ENCODE assay signal across 8 cellular contexts in the genomic region with DNA sequence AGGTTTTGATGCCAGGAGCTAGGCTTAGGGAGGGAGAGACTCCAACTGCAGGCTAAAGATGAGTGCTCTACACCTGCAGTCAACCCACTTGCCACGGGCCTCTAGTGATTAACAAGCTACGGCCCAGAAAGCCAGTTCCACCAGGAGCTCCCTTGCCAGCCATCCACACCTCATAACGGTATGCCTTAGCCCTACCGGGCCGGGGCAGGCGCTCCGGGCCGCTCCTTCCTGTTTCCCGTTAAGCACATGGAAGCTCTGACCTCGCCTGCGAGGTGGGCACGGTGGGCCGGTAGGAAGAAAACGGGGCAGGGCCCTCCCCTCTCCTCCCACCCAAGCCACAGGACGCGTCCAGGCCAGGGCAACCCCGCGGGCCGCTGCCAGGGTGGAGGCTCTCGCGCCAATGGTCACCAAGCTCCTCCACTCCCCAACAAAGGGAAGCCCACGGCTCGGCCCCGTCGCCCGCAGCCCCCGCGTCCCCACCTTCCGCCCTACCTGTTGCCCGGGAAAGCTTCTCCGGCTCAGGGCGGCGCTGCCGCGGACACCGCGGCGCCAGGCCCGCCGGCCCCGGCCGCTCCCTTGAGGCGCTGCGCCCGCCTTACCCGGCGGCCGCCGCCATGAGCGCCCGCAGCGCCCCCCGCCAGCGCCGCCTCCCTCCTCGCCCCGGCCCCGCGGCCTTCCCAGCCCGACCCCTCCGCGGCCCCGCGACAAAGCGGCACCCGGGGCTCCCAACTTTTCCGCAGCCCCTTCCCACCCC. TPM values are rescaled to one million over a fixed set of nuclear protein-coding genes. Genes with fewer than 3 reads are reported as not detected.
DNase-seq lines count a peak whose midpoint lies in the region; ATAC-seq, FAIRE-seq and TF ChIP-seq lines count a peak whose summit lies in the region.

No MANE protein-coding gene starts in this region.

- peak overlapping the region; percentile 98 for H3K9ac ChIP-seq in BLaER1
- H3K9ac ChIP-seq in K562 (ENCODE audit: insufficient read depth in 1 of 2, low read depth in 2 of 2, low read length in 2 of 2) = peak overlapping the region; percentile 88 to 93
- H3K9ac ChIP-seq in iPS-15b (ENCODE audit: low read depth, low read length) = peak overlapping the region; percentile 48

- H4K20me1 ChIP-seq in BLaER1 = peaks cover 49% of the 10 kb centered on the region
- peaks cover 30% of the 10 kb centered on the region for H4K20me1 ChIP-seq in K562 (replicated peaks; ENCODE audit: control insufficient read depth, insufficient read depth, low read length)

- no peaks in the 10 kb centered on the region for H3K27me3 Mint-ChIP-seq in T-helper 1 cell treated with Interleukin-12 subunit alpha and Interleukin-12 subunit beta and Interleukin-4 antibody, amounts not matched to agents 30 μg/mL and 1 μg/mL, for 36 hours (ENCODE audit: low read depth)

- no peak for TF ChIP-seq EP300 in K562 (IDR thresholded peaks at IDR 0.05; ENCODE audit: low read length)

- no peaks in the 10 kb centered on the region for H3K27me3 ChIP-seq in BLaER1
- H3K27me3 ChIP-seq in HL-60 (ENCODE audit: insufficient read depth, poor library complexity, severe bottlenecking) = no peaks in the 10 kb centered on the region
- H3K27me3 ChIP-seq in K562 (ENCODE audit: control insufficient read depth in 2 of 2, insufficient read depth in 2 of 2, low read length in 2 of 2) = no peaks in the 10 kb centered on the region
- no peaks in the 10 kb centered on the region for H3K27me3 ChIP-seq in iPS-15b (ENCODE audit: control insufficient read depth, insufficient read depth, low read length)
- no peaks in the 10 kb centered on the region for H3K27me3 ChIP-seq in spleen (replicated peaks in 1 of 7)

- DNase-seq in HL-60 (ENCODE audit: low read depth in 1 of 2, low spot score in 1 of 2) = peak in 1 of 2 experiments; percentile 57
- peak in 2 of 4 experiments; percentile 40 to 62 for DNase-seq in K562 (ENCODE audit: extremely low read depth in 1 of 4, low spot score in 3 of 4)
- peak; percentile 90 for DNase-seq in spleen

- no peak for TF ChIP-seq CTCF in HL-60 (IDR thresholded peaks at IDR 0.05; ENCODE audit: insufficient read depth, low read length)
- TF ChIP-seq CTCF in K562 (IDR thresholded peaks at IDR 0.05 in 2 of 3, conservative IDR thresholded peaks at IDR 0.05 in 1 of 3; ENCODE audit: insufficient read depth in 2 of 3, low read depth in 1 of 3, low read length in 3 of 3) = no peak
- TF ChIP-seq CTCF in spleen (IDR thresholded peaks at IDR 0.05 in 8 of 11, conservative IDR thresholded peaks at IDR 0.05 in 3 of 11) = peak in 1 of 11 experiments; percentile 16

- ATAC-seq in GM19395 (IDR thresholded peaks at IDR 0.05; ENCODE audit: unreplicated experiment) (peak; percentile 39), K562 (peak; percentile 2; the same call in 2 of the 3 replicates), GM21786 (IDR thresholded peaks at IDR 0.05; ENCODE audit: unreplicated experiment) (no peak)

- no peak for FAIRE-seq in K562 (lab: Jason Lieb, UNC)

- TF ChIP-seq POLR2A in K562 (conservative IDR thresholded peaks at IDR 0.05) = no peak
- no peak for TF ChIP-seq POLR2A in spleen (IDR thresholded peaks at IDR 0.05)

- intact Hi-C loops in K562 (cut with micrococcal nuclease) (loop anchor here (10.0 kb wide), 1 partner anchor 359 kb away; no protein-coding TSS in a partner anchor), spleen (cut with DNase I; ENCODE audit: low total_unique reads) (loop anchor here (10.0 kb wide), 1 partner anchor 49 kb away; a partner anchor contains a TSS)

- H3K4me3 ChIP-seq in BLaER1 (peak overlapping the region; percentile 97), HL-60 (replicated peaks; ENCODE audit: insufficient read depth, low read length) (peak overlapping the region; percentile 89), K562 (peak overlapping the region; percentile 63), iPS-15b (ENCODE audit: low read depth, low read length) (peak overlapping the region; percentile 85), spleen (peak overlapping the region; percentile 67 to 90 (median 75))

- no peaks in the 10 kb centered on the region for H3K9me3 Mint-ChIP-seq in T-helper 1 cell treated with Interleukin-12 subunit alpha and Interleukin-12 subunit beta and Interleukin-4 antibody, amounts not matched to agents 30 μg/mL and 1 μg/mL, for 36 hours

- H3K27ac ChIP-seq in BLaER1 (peak overlapping the region; percentile 97), HL-60 (replicated peaks) (peak overlapping the region; percentile 93), K562 (ENCODE audit: extremely low read depth, low read depth, low read length) (peak overlapping the region; percentile 95), spleen (peak overlapping the region; percentile 92 to 97 (median 96))

- in situ Hi-C loops in K562 (cut with MboI) = no loop called here

- H3K36me3 Mint-ChIP-seq in T-helper 1 cell treated with Interleukin-12 subunit alpha and Interleukin-12 subunit beta and Interleukin-4 antibody, amounts not matched to agents 30 μg/mL and 1 μg/mL, for 36 hours (ENCODE audit: low read depth) = peaks cover 7% of the 10 kb centered on the region

- peaks cover 77% of the 10 kb centered on the region for H3K79me2 ChIP-seq in K562 (ENCODE audit: control insufficient read depth, insufficient read depth, low read length)

- H2AFZ ChIP-seq in K562 (ENCODE audit: low read depth, low read length) = no peak overlapping the region

- H3K4me2 ChIP-seq in BLaER1 = peak overlapping the region; percentile 100
- H3K4me2 ChIP-seq in K562 (ENCODE audit: insufficient read depth, low read length) = peak overlapping the region; percentile 92

- peaks cover 73% of the 10 kb centered on the region for H3K4me1 ChIP-seq in BLaER1
- peaks cover 52 to 65% of the 10 kb centered on the region in 2 experiments for H3K4me1 ChIP-seq in K562 (replicated peaks in 1 of 2; ENCODE audit: control insufficient read depth in 2 of 2, insufficient read depth in 2 of 2, low read length in 2 of 2)
- H3K4me1 ChIP-seq in iPS-15b (ENCODE audit: control insufficient read depth, insufficient read depth, low read length) = peaks cover 51% of the 10 kb centered on the region
- H3K4me1 ChIP-seq in spleen = peaks cover 44 to 88% (median 79%) of the 10 kb centered on the region in 6 donors

- peaks cover 24% of the 10 kb centered on the region for H3K36me3 ChIP-seq in BLaER1
- H3K36me3 ChIP-seq in K562 (ENCODE audit: control insufficient read depth, insufficient read depth, low read length) = peaks cover 36% of the 10 kb centered on the region; the same call in 2 of the 3 replicates
- peaks cover 6% of the 10 kb centered on the region for H3K36me3 ChIP-seq in iPS-15b (ENCODE audit: control insufficient read depth, insufficient read depth, low read length)
- H3K36me3 ChIP-seq in spleen = peaks cover 0 to 4% (median 2%) of the 10 kb centered on the region in 6 donors

- WGBS in K562 (ENCODE audit: insufficient coverage, low coverage, missing lambda C conversion rate) = 1% methylated on average over 30 of the region's 67 CpGs
- 0 to 4% (median 1%) methylated on average over 32 to 67 of the region's 67 CpGs for WGBS in spleen, 5 donors

- CTCF ChIA-PET in K562 (lab: Yijun Ruan, JAX; ENCODE audit: low intra/inter-chr PET ratio) = no interaction called here

- BruUV-seq in K562 (replicated peaks; lab: Mats Ljungman, UMichigan) = no TSS peak

- POLR2A ChIA-PET in K562 (lab: Yijun Ruan, JAX) = interaction anchor here (0.6 to 4.3 kb wide), 11 partner anchors 10 to 429 kb away, joined by 3 to 58 read pairs (median 4); a partner anchor contains a TSS

- H3K27ac Mint-ChIP-seq in T-helper 1 cell treated with Interleukin-12 subunit alpha and Interleukin-12 subunit beta and Interleukin-4 antibody, amounts not matched to agents 30 μg/mL and 1 μg/mL, for 36 hours = peak overlapping the region; percentile 66

- H3K4me1 Mint-ChIP-seq in T-helper 1 cell treated with Interleukin-12 subunit alpha and Interleukin-12 subunit beta and Interleukin-4 antibody, amounts not matched to agents 30 μg/mL and 1 μg/mL, for 36 hours (ENCODE audit: low read depth) = peaks cover 49% of the 10 kb centered on the region

- peak overlapping the region; percentile 88 for H3K4me3 Mint-ChIP-seq in T-helper 1 cell treated with Interleukin-12 subunit alpha and Interleukin-12 subunit beta and Interleukin-4 antibody, amounts not matched to agents 30 μg/mL and 1 μg/mL, for 36 hours

- H3K9me1 ChIP-seq in K562 (ENCODE audit: control insufficient read depth, insufficient read depth, low read length) = peaks cover 5% of the 10 kb centered on the region

- TF ChIP-seq RAD21 in K562 (CRISPR knock-in tag; conservative IDR thresholded peaks at IDR 0.05 in 1 of 2, IDR thresholded peaks at IDR 0.05 in 1 of 2) = no peak

- H3K9me3 ChIP-seq in BLaER1 = no peaks in the 10 kb centered on the region
- H3K9me3 ChIP-seq in K562 (replicated peaks; ENCODE audit: control insufficient read depth, insufficient read depth, low read depth, low read length) = no peaks in the 10 kb centered on the region
- H3K9me3 ChIP-seq in iPS-15b (ENCODE audit: control insufficient read depth, insufficient read depth, low read length) = no peaks in the 10 kb centered on the region
- H3K9me3 ChIP-seq in spleen = no peaks in the 10 kb centered on the region

RNA-seq across cellular contexts. Expression of a gene that starts 0.6 kb away (rescaled TPM):
- 248 and 437 TPM in 2 replicates for total RNA-seq in K562 (2011; cell fraction: chromatin; rRNA removed; ENCODE audit: low replicate concordance)
- 367 and 410 TPM in 2 replicates for total RNA-seq in K562 (2011; cell fraction: nucleolus; rRNA removed)
- total RNA-seq in K562 (2011; cell fraction: nucleoplasm; rRNA removed) = 413 and 472 TPM in 2 replicates
- total RNA-seq in K562 (2014; rRNA removed) (103 and 124 TPM in 2 replicates), K562 (2014; rRNA removed; fragmentation: Illumina TruSeq; extraction: Trizol) (147 and 163 TPM in 2 replicates), K562 (2015; rRNA removed; fragmentation: Illumina TruSeq; extraction: Trizol) (127 and 129 TPM in 2 replicates), K562 (2021) (233 and 235 TPM in 2 replicates), spleen (100 to 1,000 TPM in 3 of 7 donors, 10 to 100 TPM in 4; 71.8 to 128 (median 98.1) TPM)
- polyA plus RNA-seq in K562 (2011; rRNA removed) (170 and 234 TPM in 2 replicates), K562 (2014; fragmentation: Illumina TruSeq; extraction: Trizol) (272 and 295 TPM in 2 replicates), K562 (2014; fragmentation: Nextera tagmentation; extraction: Ambion mirVana) (10 to 100 TPM; 23.4 to 30.0 TPM), K562 (2014; rRNA removed) (132 and 136 TPM in 2 replicates), spleen (10 to 100 TPM; 63.4 to 69.9 (median 65.1) TPM)
- 171 and 248 TPM in 2 replicates for polyA plus RNA-seq in K562 (2011; cell fraction: cytosol; rRNA removed)
- 320 and 498 TPM in 2 replicates for polyA plus RNA-seq in K562 (2011; cell fraction: nucleus; rRNA removed)
- 121 and 218 TPM in 2 replicates for polyA plus RNA-seq in K562 (2012)
- 208 and 219 TPM in 2 replicates for polyA minus RNA-seq in K562 (2011; rRNA and poly(A)+ RNA removed)
- polyA minus RNA-seq in K562 (2011; cell fraction: cytosol; rRNA and poly(A)+ RNA removed) = 96.4 and 123 TPM in 2 replicates
- polyA minus RNA-seq in K562 (2011; cell fraction: nucleus; rRNA and poly(A)+ RNA removed) = 53.7 and 99.9 TPM in 2 replicates

RNA-seq across cellular contexts. Expression of a gene that starts 8.1 kb away (rescaled TPM):
- 1.5 and 3.7 TPM in 2 replicates for total RNA-seq in K562 (2011; cell fraction: chromatin; rRNA removed; ENCODE audit: low replicate concordance)
- 1.6 and 1.7 TPM in 2 replicates for total RNA-seq in K562 (2011; cell fraction: nucleolus; rRNA removed)
- 1.1 and 1.2 TPM in 2 replicates for total RNA-seq in K562 (2011; cell fraction: nucleoplasm; rRNA removed)
- total RNA-seq in K562 (2014; rRNA removed) (0.36 and 0.49 TPM in 2 replicates), K562 (2014; rRNA removed; fragmentation: Illumina TruSeq; extraction: Trizol) (0.48 and 0.58 TPM in 2 replicates), K562 (2015; rRNA removed; fragmentation: Illumina TruSeq; extraction: Trizol) (0.87 and 1.1 TPM in 2 replicates), K562 (2021) (0.55 and 0.96 TPM in 2 replicates), spleen (under 1 TPM in 5 of 7 donors, not detected in 2; 0.13 to 0.92 (median 0.51) TPM)
- polyA plus RNA-seq in K562 (2011; rRNA removed) (0.88 and 1.6 TPM in 2 replicates), K562 (2014; fragmentation: Illumina TruSeq; extraction: Trizol) (0.79 and 1.1 TPM in 2 replicates), K562 (2014; fragmentation: Nextera tagmentation; extraction: Ambion mirVana) (under 1 TPM; 0.24 to 0.57 TPM), K562 (2014; rRNA removed) (0.56 and 1.2 TPM in 2 replicates), spleen (under 1 TPM; 0.12 to 0.32 (median 0.22) TPM)
- polyA plus RNA-seq in K562 (2011; cell fraction: cytosol; rRNA removed) = 1.3 and 3.2 TPM in 2 replicates
- 1.7 and 2.9 TPM in 2 replicates for polyA plus RNA-seq in K562 (2011; cell fraction: nucleus; rRNA removed)
- 2.6 and 3.4 TPM in 2 replicates for polyA plus RNA-seq in K562 (2012)
- 0.99 and 1.5 TPM in 2 replicates for polyA minus RNA-seq in K562 (2011; rRNA and poly(A)+ RNA removed)
- 1.2 TPM in 1 of 2 replicates, not detected in the other for polyA minus RNA-seq in K562 (2011; cell fraction: cytosol; rRNA and poly(A)+ RNA removed)
- polyA minus RNA-seq in K562 (2011; cell fraction: nucleus; rRNA and poly(A)+ RNA removed) = 1.2 and 1.3 TPM in 2 replicates

RNA-seq across cellular contexts. Expression of a gene that starts 32.7 kb away (rescaled TPM):
- 16.9 and 36.3 TPM in 2 replicates for total RNA-seq in K562 (2011; cell fraction: chromatin; rRNA removed; ENCODE audit: low replicate concordance)
- 15.0 and 17.3 TPM in 2 replicates for total RNA-seq in K562 (2011; cell fraction: nucleolus; rRNA removed)
- 15.4 and 19.2 TPM in 2 replicates for total RNA-seq in K562 (2011; cell fraction: nucleoplasm; rRNA removed)
- 6.0 and 8.2 TPM in 2 replicates for total RNA-seq in K562 (2014; rRNA removed)
- 5.6 TPM in 2 replicates for total RNA-seq in K562 (2014; rRNA removed; fragmentation: Illumina TruSeq; extraction: Trizol)
- total RNA-seq in K562 (2015; rRNA removed; fragmentation: Illumina TruSeq; extraction: Trizol) = 5.9 and 6.7 TPM in 2 replicates
- total RNA-seq in K562 (2021) = 8.6 and 9.8 TPM in 2 replicates
- polyA plus RNA-seq in K562 (2011; rRNA removed) = 4.3 and 5.4 TPM in 2 replicates
- 5.1 and 6.6 TPM in 2 replicates for polyA plus RNA-seq in K562 (2011; cell fraction: cytosol; rRNA removed)
- 12.9 and 19.3 TPM in 2 replicates for polyA plus RNA-seq in K562 (2011; cell fraction: nucleus; rRNA removed)
- polyA plus RNA-seq in K562 (2012) = 7.4 and 12.9 TPM in 2 replicates
- polyA plus RNA-seq in K562 (2014; fragmentation: Illumina TruSeq; extraction: Trizol) = 9.1 and 11.0 TPM in 2 replicates
- polyA plus RNA-seq in K562 (2014; fragmentation: Nextera tagmentation; extraction: Ambion mirVana) = 1 to 10 TPM in 1 of 2 experiments, under 1 TPM in 1; 0.49 to 1.4 TPM
- polyA plus RNA-seq in K562 (2014; rRNA removed) = 6.0 and 6.1 TPM in 2 replicates
- polyA minus RNA-seq in K562 (2011; rRNA and poly(A)+ RNA removed) = 5.2 and 7.1 TPM in 2 replicates
- polyA minus RNA-seq in K562 (2011; cell fraction: cytosol; rRNA and poly(A)+ RNA removed) = 6.5 and 7.9 TPM in 2 replicates
- 4.6 and 4.8 TPM in 2 replicates for polyA minus RNA-seq in K562 (2011; cell fraction: nucleus; rRNA and poly(A)+ RNA removed)
- total RNA-seq in spleen = 10 to 100 TPM; 23.8 to 51.1 (median 31.4) TPM
- polyA plus RNA-seq in spleen = 10 to 100 TPM in 1 of 3 donors, 1 to 10 TPM in 2; 3.3 to 10.4 (median 3.9) TPM

RNA-seq across cellular contexts. Expression of a gene that starts 34.2 kb away (rescaled TPM):
- 30.9 and 35.7 TPM in 2 replicates for total RNA-seq in K562 (2011; cell fraction: chromatin; rRNA removed; ENCODE audit: low replicate concordance)
- total RNA-seq in K562 (2011; cell fraction: nucleolus; rRNA removed) = 17.5 and 18.4 TPM in 2 replicates
- total RNA-seq in K562 (2011; cell fraction: nucleoplasm; rRNA removed) = 26.4 and 27.8 TPM in 2 replicates
- 20.8 and 24.8 TPM in 2 replicates for total RNA-seq in K562 (2014; rRNA removed)
- 23.1 and 25.4 TPM in 2 replicates for total RNA-seq in K562 (2014; rRNA removed; fragmentation: Illumina TruSeq; extraction: Trizol)
- 23.2 and 25.4 TPM in 2 replicates for total RNA-seq in K562 (2015; rRNA removed; fragmentation: Illumina TruSeq; extraction: Trizol)
- total RNA-seq in K562 (2021) = 26.2 and 26.6 TPM in 2 replicates
- polyA plus RNA-seq in K562 (2011; rRNA removed) = 48.3 and 49.9 TPM in 2 replicates
- 44.2 and 59.4 TPM in 2 replicates for polyA plus RNA-seq in K562 (2011; cell fraction: cytosol; rRNA removed)
- polyA plus RNA-seq in K562 (2011; cell fraction: nucleus; rRNA removed) = 25.7 and 33.3 TPM in 2 replicates
- 20.7 and 32.8 TPM in 2 replicates for polyA plus RNA-seq in K562 (2012)
- 33.7 and 43.4 TPM in 2 replicates for polyA plus RNA-seq in K562 (2014; fragmentation: Illumina TruSeq; extraction: Trizol)
- 10 to 100 TPM; 16.7 to 27.7 TPM for polyA plus RNA-seq in K562 (2014; fragmentation: Nextera tagmentation; extraction: Ambion mirVana)
- polyA plus RNA-seq in K562 (2014; rRNA removed) = 26.2 and 26.7 TPM in 2 replicates
- polyA minus RNA-seq in K562 (2011; rRNA and poly(A)+ RNA removed) = 46.5 and 49.2 TPM in 2 replicates
- 21.6 and 22.0 TPM in 2 replicates for polyA minus RNA-seq in K562 (2011; cell fraction: cytosol; rRNA and poly(A)+ RNA removed)
- 7.1 and 15.2 TPM in 2 replicates for polyA minus RNA-seq in K562 (2011; cell fraction: nucleus; rRNA and poly(A)+ RNA removed)
- 10 to 100 TPM; 15.7 to 22.6 (median 17.7) TPM for total RNA-seq in spleen
- 10 to 100 TPM in 1 of 3 donors, 1 to 10 TPM in 2; 9.2 to 12.8 (median 9.9) TPM for polyA plus RNA-seq in spleen

RNA-seq across cellular contexts. Expression of a gene that starts 47.8 kb away (rescaled TPM):
- 217 and 258 TPM in 2 replicates for total RNA-seq in K562 (2011; cell fraction: chromatin; rRNA removed; ENCODE audit: low replicate concordance)
- 89.1 and 94.5 TPM in 2 replicates for total RNA-seq in K562 (2011; cell fraction: nucleolus; rRNA removed)
- 122 and 127 TPM in 2 replicates for total RNA-seq in K562 (2011; cell fraction: nucleoplasm; rRNA removed)
- total RNA-seq in K562 (2014; rRNA removed) (24.0 and 33.0 TPM in 2 replicates), K562 (2014; rRNA removed; fragmentation: Illumina TruSeq; extraction: Trizol) (44.5 and 48.9 TPM in 2 replicates), K562 (2015; rRNA removed; fragmentation: Illumina TruSeq; extraction: Trizol) (38.0 and 38.2 TPM in 2 replicates), K562 (2021) (43.8 and 46.3 TPM in 2 replicates), spleen (10 to 100 TPM; 50.0 to 82.4 (median 62.7) TPM)
- polyA plus RNA-seq in K562 (2011; rRNA removed) (64.4 and 66.9 TPM in 2 replicates), K562 (2014; fragmentation: Illumina TruSeq; extraction: Trizol) (43.9 and 50.1 TPM in 2 replicates), K562 (2014; fragmentation: Nextera tagmentation; extraction: Ambion mirVana) (10 to 100 TPM; 21.5 to 21.8 TPM), K562 (2014; rRNA removed) (36.3 and 42.0 TPM in 2 replicates), spleen (10 to 100 TPM; 16.9 to 28.0 (median 27.7) TPM)
- polyA plus RNA-seq in K562 (2011; cell fraction: cytosol; rRNA removed) = 26.5 and 39.1 TPM in 2 replicates
- 77.6 and 108 TPM in 2 replicates for polyA plus RNA-seq in K562 (2011; cell fraction: nucleus; rRNA removed)
- polyA plus RNA-seq in K562 (2012) = 35.4 and 36.2 TPM in 2 replicates
- 128 and 129 TPM in 2 replicates for polyA minus RNA-seq in K562 (2011; rRNA and poly(A)+ RNA removed)
- 31.8 and 36.6 TPM in 2 replicates for polyA minus RNA-seq in K562 (2011; cell fraction: cytosol; rRNA and poly(A)+ RNA removed)
- polyA minus RNA-seq in K562 (2011; cell fraction: nucleus; rRNA and poly(A)+ RNA removed) = 26.4 and 49.3 TPM in 2 replicates

Comparison
In these comparisons a context has a peak if more than half of its experiments do, and no peak if none do; other contexts are left out.
1. H3K9ac ChIP-seq: peak in every context shown above with its lines; median percentile 98 in BLaER1; 90 in K562; 48 in iPS-15b.